ENCODE assay signal across 15 cellular contexts in the genomic region with DNA sequence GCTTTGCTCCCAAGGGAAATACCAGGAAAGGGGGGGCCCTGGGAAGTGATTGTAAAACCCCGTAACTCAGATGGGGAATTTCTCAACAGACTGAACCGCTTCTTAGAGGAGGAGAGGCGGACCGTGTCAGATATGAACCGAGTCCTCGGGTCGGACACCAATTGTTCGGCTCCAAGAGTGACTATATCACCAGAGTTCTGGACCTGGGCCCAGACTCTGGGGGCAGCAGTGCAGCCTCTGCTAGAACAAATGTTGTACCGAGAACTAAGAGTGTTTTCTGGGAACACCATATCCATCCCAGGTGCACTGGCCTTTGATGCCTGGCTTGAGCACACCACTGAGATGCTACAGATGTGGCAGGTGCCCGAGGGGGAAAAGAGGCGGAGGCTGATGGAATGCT. TPM values are rescaled to one million over a fixed set of nuclear protein-coding genes. Genes with fewer than 3 reads are reported as not detected.
"Had no signal": no experiment of that assay in that cellular context is flagged by ENCODE, and none has a peak within 500 bp of the region (broad histone marks: within the 10 kb centered on the region; RNA-seq: fewer than 3 reads in every experiment).

No MANE protein-coding gene starts in this region.

- DNase-seq: activated CD4-positive, alpha-beta T cell treated with anti-CD3 and anti-CD28 coated beads, Interleukin-2, amount 50 U/mL, for 4 hours; activated CD8-positive, alpha-beta memory T cell treated with anti-CD3 and anti-CD28 coated beads, Interleukin-2, amount 10 ng/mL, durations not matched to agents 7 days and 5 days; activated naive CD4-positive, alpha-beta T cell; activated T-cell treated with anti-CD3 and anti-CD28 coated beads, Interleukin-2, amount 50 U/mL, for 48 hours; foreskin keratinocyte; head of caudate nucleus; left ventricle myocardium inferior; mesendoderm; stimulated activated CD4-positive, alpha-beta T cell treated with anti-CD3 and anti-CD28 coated beads, Interleukin-4, amount 100 ng/mL, for 4 hours; stimulated activated naive CD8-positive, alpha-beta T cell treated with anti-CD3 and anti-CD28 coated beads, Interleukin-15, amount 100 ng/mL, for 72 hours; T-helper 2 cell; tibial artery had no signal

- H3K27ac ChIP-seq: cardiac muscle cell, foreskin keratinocyte, left ventricle myocardium inferior, tibial artery, vagina had no signal

- ATAC-seq: activated CD4-positive, CD25-positive, alpha-beta regulatory T cell treated with anti-CD3 and anti-CD28 coated beads, Interleukin-2, amount 50 U/mL, for 24 hours; activated CD8-positive, alpha-beta memory T cell treated with anti-CD3 and anti-CD28 coated beads, Interleukin-2, amount 10 ng/mL, durations not matched to agents 7 days and 5 days had no signal

- H3K9me3 ChIP-seq: left ventricle myocardium inferior, tibial artery, vagina had no signal

- H3K4me1 ChIP-seq: foreskin keratinocyte had no signal

- H3K4me3 ChIP-seq: vagina had no signal

- H3K36me3 ChIP-seq: cardiac muscle cell, left ventricle myocardium inferior, tibial artery, vagina had no signal

- H3K27me3 ChIP-seq: cardiac muscle cell, vagina had no signal

RNA-seq across cellular contexts. Expression of gene PNMA3, which starts 1.0 kb away (rescaled TPM):
- total RNA-seq: foreskin keratinocyte had no signal
